ENCODE assay signal across 10 cellular contexts in the genomic region with DNA sequence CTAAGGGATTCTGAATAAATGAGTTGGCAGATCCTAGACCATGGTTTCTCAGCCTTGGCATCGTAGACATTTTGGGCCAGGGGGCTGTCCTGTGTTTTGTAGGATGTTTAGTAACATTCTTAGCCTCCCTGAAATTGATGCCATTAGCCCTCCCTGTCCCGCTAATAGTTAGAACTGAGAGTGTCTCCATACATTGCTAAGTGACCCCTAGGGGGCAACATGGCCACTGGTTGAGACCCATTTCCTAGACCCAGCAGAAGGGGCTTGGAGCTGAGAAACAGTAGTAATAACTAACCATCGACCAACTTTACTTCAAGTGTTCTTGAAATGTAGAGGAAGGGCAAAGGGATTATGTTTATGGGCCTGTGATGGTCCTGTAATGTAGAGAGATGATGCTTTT. TPM values are rescaled to one million over a fixed set of nuclear protein-coding genes. Genes with fewer than 3 reads are reported as not detected.
A peak's percentile ranks its signal among the peaks of the same experiment; 100 is the strongest.
DNase-seq lines count a peak whose midpoint lies in the region; ATAC-seq and TF ChIP-seq lines count a peak whose summit lies in the region.
"Had no signal": no experiment of that assay in that cellular context is flagged by ENCODE, and none has a peak within 500 bp of the region (broad histone marks: within the 10 kb centered on the region; RNA-seq: fewer than 3 reads in every experiment).

No MANE protein-coding gene starts in this region.

- H3K4me3 ChIP-seq in KMS-11 (IDR thresholded peaks at IDR 0.05; ENCODE audit: insufficient read depth, low read depth, low read length) = no peak overlapping the region
- no peak overlapping the region for H3K4me3 ChIP-seq in cardiac fibroblast (replicated peaks in 1 of 2; ENCODE audit: low read depth in 2 of 2, low read length in 2 of 2)
- no peak overlapping the region for H3K4me3 ChIP-seq in retinal pigment epithelial cell (ENCODE audit: low read length)
- H3K4me3 ChIP-seq in left ventricle myocardium inferior = no peak overlapping the region
- H3K4me3 ChIP-seq: coronary artery had no signal

- peak overlapping the region in 1 of 2 donors; percentile 3 for H3K4me3 Mint-ChIP-seq in activated T-cell treated with anti-CD3 and anti-CD28 coated beads, Interleukin-2, amount 50 U/mL, for 72 hours
- no peak overlapping the region for H3K4me3 Mint-ChIP-seq in activated T-cell treated with anti-CD3 and anti-CD28 coated beads, Interleukin-2, amount 50 U/mL, for 4 hours

- H3K4me1 ChIP-seq in KMS-11 (ENCODE audit: low read depth, poor library complexity, severe bottlenecking) (peaks cover 42% of the 10 kb centered on the region), left ventricle myocardium inferior (peaks cover 91% of the 10 kb centered on the region)

- peaks cover 92% of the 10 kb centered on the region for H3K4me1 Mint-ChIP-seq in activated T-cell treated with anti-CD3 and anti-CD28 coated beads, Interleukin-2, amount 50 U/mL, for 72 hours (ENCODE audit: low read depth)
- peaks cover 79% of the 10 kb centered on the region for H3K4me1 Mint-ChIP-seq in activated T-cell treated with anti-CD3 and anti-CD28 coated beads, Interleukin-2, amount 50 U/mL, for 4 hours (ENCODE audit: low read depth)

- no peak overlapping the region for H3K27ac ChIP-seq in KMS-11
- H3K27ac ChIP-seq in left ventricle myocardium inferior (replicated peaks) = no peak overlapping the region
- H3K27ac ChIP-seq: coronary artery had no signal

- TF ChIP-seq CTCF in KMS-11 (conservative IDR thresholded peaks at IDR 0.05; ENCODE audit: low read depth, low read length) = 0 out of 2 replicates have a peak, but pooled peaks have one; percentile 46
- peak; percentile 12 for TF ChIP-seq CTCF in cardiac fibroblast (IDR thresholded peaks at IDR 0.05; ENCODE audit: low read depth, low read length)
- TF ChIP-seq CTCF in retinal pigment epithelial cell (conservative IDR thresholded peaks at IDR 0.05; ENCODE audit: low read depth, low read length) = peak; percentile 32
- TF ChIP-seq CTCF in left ventricle myocardium inferior (IDR thresholded peaks at IDR 0.05; ENCODE audit: borderline replicate concordance) = no peak

- no peak overlapping the region for H3K9ac ChIP-seq in KMS-11

- no peak for ATAC-seq in activated T-cell treated with anti-CD3 and anti-CD28 coated beads, Interleukin-2, amount 50 U/mL, for 72 hours (replicated peaks in 1 of 2)
- no peak for ATAC-seq in GM18519 (IDR thresholded peaks at IDR 0.05; ENCODE audit: low FRiP score, unreplicated experiment)
- ATAC-seq in activated T-cell treated with anti-CD3 and anti-CD28 coated beads, Interleukin-2, amount 50 U/mL, for 4 hours = no peak

- H3K27me3 ChIP-seq in KMS-11 (ENCODE audit: insufficient read depth, low read depth) (no peaks in the 10 kb centered on the region), left ventricle myocardium inferior (ENCODE audit: low read depth) (no peaks in the 10 kb centered on the region)

- intact Hi-C loops in left ventricle myocardium inferior (cut with micrococcal nuclease) = no loop called here

- peaks cover 3 to 8% of the 10 kb centered on the region in 2 donors for H3K9me3 Mint-ChIP-seq in activated T-cell treated with anti-CD3 and anti-CD28 coated beads, Interleukin-2, amount 50 U/mL, for 72 hours
- no peaks in the 10 kb centered on the region for H3K9me3 Mint-ChIP-seq in activated T-cell treated with anti-CD3 and anti-CD28 coated beads, Interleukin-2, amount 50 U/mL, for 4 hours

- H3K36me3 ChIP-seq in KMS-11 (ENCODE audit: insufficient read depth) (no peaks in the 10 kb centered on the region), left ventricle myocardium inferior (peaks cover 7% of the 10 kb centered on the region)

- peaks cover 93% of the 10 kb centered on the region for H3K79me2 ChIP-seq in KMS-11 (ENCODE audit: insufficient read depth, low read depth)

- no peaks in the 10 kb centered on the region for H3K9me3 ChIP-seq in left ventricle myocardium inferior (replicated peaks)

- no peak overlapping the region for H2AFZ ChIP-seq in KMS-11 (ENCODE audit: low read depth)

- DNase-seq in activated T-cell treated with anti-CD3 and anti-CD28 coated beads, Interleukin-2, amount 50 U/mL, for 72 hours = no peak
- DNase-seq in activated T-cell treated with anti-CD3 and anti-CD28 coated beads, Interleukin-2, amount 50 U/mL, for 1 hour = no peak
- DNase-seq in cardiac fibroblast (ENCODE audit: low read depth in 2 of 2) (no peak), retinal pigment epithelial cell (ENCODE audit: low read depth) (no peak), left ventricle myocardium inferior (no peak)
- no peak for DNase-seq in activated T-cell treated with anti-CD3 and anti-CD28 coated beads, Interleukin-2, amount 50 U/mL, for 4 hours
- DNase-seq: NCI-H1417 had no signal

- H3K36me3 Mint-ChIP-seq in activated T-cell treated with anti-CD3 and anti-CD28 coated beads, Interleukin-2, amount 50 U/mL, for 72 hours (ENCODE audit: insufficient read depth in 2 of 2) = peaks cover 15 to 23% of the 10 kb centered on the region in 2 donors
- H3K36me3 Mint-ChIP-seq in activated T-cell treated with anti-CD3 and anti-CD28 coated beads, Interleukin-2, amount 50 U/mL, for 4 hours (ENCODE audit: insufficient read depth) = peaks cover 30% of the 10 kb centered on the region

- H3K27ac Mint-ChIP-seq in activated T-cell treated with anti-CD3 and anti-CD28 coated beads, Interleukin-2, amount 50 U/mL, for 72 hours = peak overlapping the region; percentile 82

- H3K4me2 ChIP-seq in KMS-11 = no peak overlapping the region

- peaks cover 15% of the 10 kb centered on the region for H4K20me1 ChIP-seq in KMS-11 (ENCODE audit: insufficient read depth)

- no peaks in the 10 kb centered on the region for H3K27me3 Mint-ChIP-seq in activated T-cell treated with anti-CD3 and anti-CD28 coated beads, Interleukin-2, amount 50 U/mL, for 72 hours (ENCODE audit: low read depth)
- H3K27me3 Mint-ChIP-seq in activated T-cell treated with anti-CD3 and anti-CD28 coated beads, Interleukin-2, amount 50 U/mL, for 4 hours (ENCODE audit: low read depth) = no peaks in the 10 kb centered on the region

RNA-seq across cellular contexts. Expression of gene KCMF1, which starts 40.8 kb away (rescaled TPM):
- total RNA-seq in activated T-cell treated with anti-CD3 and anti-CD28 coated beads, Interleukin-2, amount 50 U/mL, for 72 hours = 100 to 1,000 TPM; 115 to 139 TPM
- total RNA-seq in left ventricle myocardium inferior = 90.2 TPM
- total RNA-seq in activated T-cell treated with anti-CD3 and anti-CD28 coated beads, Interleukin-2, amount 50 U/mL, for 4 hours = 100 to 1,000 TPM; 131 to 153 (median 137) TPM
